In the genomic region with DNA sequence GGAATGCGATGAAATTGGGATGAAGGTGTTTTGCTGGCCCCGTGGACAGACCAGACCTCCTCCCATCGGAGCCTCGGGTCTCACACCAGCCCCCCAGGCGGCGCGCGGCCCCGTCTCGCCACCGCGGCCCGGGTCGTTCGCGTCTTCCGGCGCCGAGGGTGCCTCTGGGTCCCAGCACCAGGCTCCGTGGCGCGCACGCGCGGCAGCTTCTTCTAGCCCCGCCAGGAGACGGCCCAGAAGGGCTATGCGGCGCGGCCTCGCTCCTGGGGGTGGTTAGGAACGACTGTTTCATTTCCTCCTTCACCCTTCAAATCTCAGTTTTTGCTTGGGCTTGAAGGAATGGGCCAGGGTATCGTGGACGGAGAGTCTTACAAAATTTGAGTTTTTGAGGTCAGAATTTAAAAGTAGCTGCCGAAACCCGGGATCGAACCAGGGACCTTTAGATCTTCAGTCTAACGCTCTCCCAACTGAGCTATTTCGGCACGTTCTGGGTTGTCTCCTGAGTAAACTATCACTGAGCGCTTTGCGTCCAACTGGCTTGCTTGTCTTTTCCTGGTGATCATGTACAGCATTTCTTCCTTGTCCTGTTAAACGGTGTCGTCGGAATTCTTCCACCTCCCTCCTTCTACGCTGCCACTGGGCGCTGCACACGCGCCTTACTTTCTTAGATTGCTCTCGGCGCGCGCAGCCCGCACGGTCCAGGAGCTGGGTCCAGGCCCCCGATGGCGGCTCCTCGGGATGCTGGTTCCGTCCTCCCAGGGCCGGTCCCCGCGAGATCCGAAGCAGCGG, we compare ENCODE assay signal across 8 cellular contexts. TPM values are rescaled to one million over a fixed set of nuclear protein-coding genes. Genes with fewer than 3 reads are reported as not detected.
A peak's percentile ranks its signal among the peaks of the same experiment; 100 is the strongest.
DNase-seq lines count a peak whose midpoint lies in the region; ATAC-seq lines count a peak whose summit lies in the region.

No MANE protein-coding gene starts in this region.

- peaks cover 20% of the 10 kb centered on the region for H3K4me1 Mint-ChIP-seq in activated CD4-positive, alpha-beta T cell treated with anti-CD3 and anti-CD28 coated beads for 36 hours

- ATAC-seq in GM19043 (IDR thresholded peaks at IDR 0.05; ENCODE audit: low read depth, unreplicated experiment) (peak; percentile 81), HG03378 (IDR thresholded peaks at IDR 0.05; ENCODE audit: unreplicated experiment) (peak; percentile 72)
- peak; percentile 94 for ATAC-seq in activated CD4-positive, alpha-beta T cell treated with anti-CD3 and anti-CD28 coated beads for 36 hours

- H3K27ac ChIP-seq in cingulate gyrus (ENCODE audit: low read depth, low read length), result peak overlapping the region; percentile 97

- DNase-seq in AG20443 (ENCODE audit: low spot score) (peak; percentile 97), NCI-H510A (lab: John Stamatoyannopoulos, UW) (peak; percentile 85), kidney tubule cell (ENCODE audit: low spot score) (peak; percentile 97)
- DNase-seq in activated CD4-positive, alpha-beta T cell treated with anti-CD3 and anti-CD28 coated beads for 36 hours, result peak; percentile 96
- DNase-seq in stimulated activated CD4-positive, alpha-beta T cell treated with anti-CD3 and anti-CD28 coated beads, Interleukin-1b, Interleukin-23, amount 100 ng/mL, for 1 hour (ENCODE audit: low read depth in 2 of 2), result peak; percentile 76 to 88

- peak overlapping the region; percentile 83 for H3K4me3 Mint-ChIP-seq in activated CD4-positive, alpha-beta T cell treated with anti-CD3 and anti-CD28 coated beads for 36 hours

- H3K36me3 Mint-ChIP-seq in activated CD4-positive, alpha-beta T cell treated with anti-CD3 and anti-CD28 coated beads for 36 hours (ENCODE audit: low read depth), result peaks cover 4% of the 10 kb centered on the region

- peaks cover 3% of the 10 kb centered on the region for H3K27me3 Mint-ChIP-seq in activated CD4-positive, alpha-beta T cell treated with anti-CD3 and anti-CD28 coated beads for 36 hours

- peak overlapping the region; percentile 97 for H3K27ac Mint-ChIP-seq in activated CD4-positive, alpha-beta T cell treated with anti-CD3 and anti-CD28 coated beads for 36 hours

- H3K9me3 Mint-ChIP-seq in activated CD4-positive, alpha-beta T cell treated with anti-CD3 and anti-CD28 coated beads for 36 hours (ENCODE audit: low read depth), result no peaks in the 10 kb centered on the region

- CTCF ChIA-PET in activated CD4-positive, alpha-beta T cell treated with anti-CD3 and anti-CD28 coated beads for 36 hours (lab: Charles Lee), result interaction anchor here (0.6 to 2.1 kb wide), 8 partner anchors 12 to 298 kb away, joined by 3 to 7 read pairs (median 4); a partner anchor contains a TSS

- intact Hi-C loops in activated CD4-positive, alpha-beta T cell treated with anti-CD3 and anti-CD28 coated beads for 36 hours (cut with DNase I, micrococcal nuclease), result loop anchor here (1.0 to 5.0 kb wide), 8 partner anchors 47 to 1127 kb away; a partner anchor contains a TSS

- POLR2A ChIA-PET in activated CD4-positive, alpha-beta T cell treated with anti-CD3 and anti-CD28 coated beads for 36 hours (lab: Charles Lee), result interaction anchor here (0.6 to 2.2 kb wide), 4 partner anchors 14 to 86 kb away, joined by 3 to 8 read pairs (median 4); a partner anchor contains a TSS

RNA-seq across cellular contexts. Expression of a gene that starts 46.5 kb away (rescaled TPM):
- total RNA-seq in activated CD4-positive, alpha-beta T cell treated with anti-CD3 and anti-CD28 coated beads for 36 hours, result 10 to 100 TPM; 23.4 to 24.2 TPM

RNA-seq across cellular contexts. Expression of a gene that starts 52.2 kb away (rescaled TPM):
- total RNA-seq in activated CD4-positive, alpha-beta T cell treated with anti-CD3 and anti-CD28 coated beads for 36 hours, result 1 to 10 TPM; 8.0 to 8.6 TPM

Comparison
In these comparisons a context has a peak if more than half of its experiments do, and no peak if none do; other contexts are left out.
1. Peak in every context shown above with its lines: DNase-seq, ATAC-seq and H3K27ac ChIP-seq.